ENCODE assay signal across 1 cellular context in the genomic region with DNA sequence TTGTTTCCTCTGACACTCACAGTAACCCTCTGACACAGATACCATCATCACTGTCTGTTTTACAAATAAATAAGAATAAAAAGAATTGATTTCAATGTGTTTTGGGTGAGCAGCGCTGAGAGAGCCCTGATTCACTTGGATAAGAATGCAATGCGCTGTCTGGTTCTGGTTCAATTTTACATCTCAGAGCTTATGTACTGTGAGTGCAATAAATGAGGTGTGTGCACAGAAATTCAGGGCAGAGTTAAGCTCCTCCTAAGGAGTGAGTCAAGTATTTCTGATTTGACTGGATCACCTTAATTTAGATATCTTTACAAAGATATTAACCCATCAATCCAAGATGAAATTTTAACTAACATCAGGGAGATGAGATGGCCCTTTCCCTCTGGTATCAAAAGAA.
TF ChIP-seq lines count a peak whose summit lies in the region.

No MANE protein-coding gene starts in this region.

TF ChIP-seq in SK-N-SH, 30 proteins besides CTCF, POLR2A, EP300 and RAD21:
- TF ChIP-seq NFIC (IDR thresholded peaks at IDR 0.05; ENCODE audit: borderline replicate concordance) (peak; percentile 9; the same call in 1 of the 2 replicates), GABPA (IDR thresholded peaks at IDR 0.05; ENCODE audit: low read depth) (no peak), ELF1 (IDR thresholded peaks at IDR 0.05) (no peak), FOSL2 (IDR thresholded peaks at IDR 0.05; ENCODE audit: borderline replicate concordance, low read depth) (peak; percentile 8; the same call in 1 of the 2 replicates)
- TF ChIP-seq, protein P1, sequence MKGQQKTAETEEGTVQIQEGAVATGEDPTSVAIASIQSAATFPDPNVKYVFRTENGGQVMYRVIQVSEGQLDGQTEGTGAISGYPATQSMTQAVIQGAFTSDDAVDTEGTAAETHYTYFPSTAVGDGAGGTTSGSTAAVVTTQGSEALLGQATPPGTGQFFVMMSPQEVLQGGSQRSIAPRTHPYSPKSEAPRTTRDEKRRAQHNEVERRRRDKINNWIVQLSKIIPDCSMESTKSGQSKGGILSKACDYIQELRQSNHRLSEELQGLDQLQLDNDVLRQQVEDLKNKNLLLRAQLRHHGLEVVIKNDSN (IDR thresholded peaks at IDR 0.05; ENCODE audit: borderline replicate concordance, low read depth) = no peak
